12 cellular contexts compared by ENCODE assay signal in genomic region chr3:51396401-51396800, GRCh38. TPM values are rescaled to one million over a fixed set of nuclear protein-coding genes. Genes with fewer than 3 reads are reported as not detected.
A peak's percentile ranks its signal among the peaks of the same experiment; 100 is the strongest.
DNase-seq lines count a peak whose midpoint lies in the region; ATAC-seq, FAIRE-seq and TF ChIP-seq lines count a peak whose summit lies in the region.
"Had no signal": no experiment of that assay in that cellular context is flagged by ENCODE, and none has a peak within 500 bp of the region (broad histone marks: within the 10 kb centered on the region; RNA-seq: fewer than 3 reads in every experiment).

No MANE protein-coding gene starts in this region.

- H3K9me3 ChIP-seq in breast epithelium (no peaks in the 10 kb centered on the region), mammary epithelial cell (replicated peaks; ENCODE audit: insufficient read depth, low read length) (no peaks in the 10 kb centered on the region), kidney (ENCODE audit: control insufficient read depth in 1 of 2, low read length in 2 of 2) (no peaks in the 10 kb centered on the region)
- H3K9me3 ChIP-seq: ascending aorta, SK-N-SH had no signal

- no peak overlapping the region for H3K4me3 ChIP-seq in breast epithelium
- H3K4me3 ChIP-seq in mammary epithelial cell (replicated peaks in 1 of 3; ENCODE audit: insufficient read depth in 1 of 3, low read depth in 2 of 3, low read length in 3 of 3), result no peak overlapping the region
- H3K4me3 ChIP-seq in kidney (ENCODE audit: low read length in 2 of 2), result no peak overlapping the region
- H3K4me3 ChIP-seq: ascending aorta had no signal

- H3K27ac ChIP-seq in breast epithelium (peak overlapping the region; percentile 8 to 41), mammary epithelial cell (ENCODE audit: insufficient read depth, low read depth, low read length) (no peak overlapping the region), kidney (ENCODE audit: low read depth in 2 of 2, low read length in 2 of 2) (no peak overlapping the region)

- no peak for TF ChIP-seq CTCF in breast epithelium (IDR thresholded peaks at IDR 0.05)
- no peak for TF ChIP-seq CTCF in mammary epithelial cell (conservative IDR thresholded peaks at IDR 0.05 in 1 of 2, IDR thresholded peaks at IDR 0.05 in 1 of 2; ENCODE audit: extremely low read depth in 1 of 2, insufficient read depth in 1 of 2, low read depth in 1 of 2, low read length in 2 of 2)
- TF ChIP-seq CTCF in WTC11 (IDR thresholded peaks at IDR 0.05), result no peak
- TF ChIP-seq CTCF in kidney (IDR thresholded peaks at IDR 0.05; ENCODE audit: borderline replicate concordance, extremely low read depth, insufficient read depth), result no peak

- DNase-seq in breast epithelium (ENCODE audit: low spot score in 2 of 2) (no peak), mammary epithelial cell (no peak), WTC11 (ENCODE audit: low spot score) (no peak), kidney (peak; percentile 11), left colon (no peak), NCI-H1930 (lab: John Stamatoyannopoulos, UW) (no peak)
- DNase-seq in stimulated activated naive CD8-positive, alpha-beta T cell treated with anti-CD3 and anti-CD28 coated beads, Interleukin-15, amount 100 ng/mL, for 72 hours, result peak in 1 of 2 donors; percentile 5
- DNase-seq: left ventricle myocardium superior; SK-N-SH; stimulated activated CD4-positive, alpha-beta T cell treated with anti-CD3 and anti-CD28 coated beads, Interleukin-15, amount 100 ng/mL, for 24 hours had no signal

- ATAC-seq in WTC11 (no peak), GM18907 (IDR thresholded peaks at IDR 0.05; ENCODE audit: unreplicated experiment) (no peak), left colon (no peak)
- no peak for ATAC-seq in stimulated activated naive CD8-positive, alpha-beta T cell treated with anti-CD3 and anti-CD28 coated beads, Interleukin-15, amount 100 ng/mL, for 72 hours
- ATAC-seq: left ventricle myocardium superior had no signal

- dilution Hi-C loops in mammary epithelial cell (cut with HindIII; ENCODE audit: low sequenced_read_pairs), result no loop called here

- WGBS in mammary epithelial cell (ENCODE audit: low coverage, missing lambda C conversion rate), result 29% methylated on average over 1 of the region's 1 CpG

- H3K4me1 Mint-ChIP-seq in WTC11, result peaks cover 27% of the 10 kb centered on the region
- H3K4me1 Mint-ChIP-seq in stimulated activated naive CD8-positive, alpha-beta T cell treated with anti-CD3 and anti-CD28 coated beads, Interleukin-15, amount 100 ng/mL, for 72 hours, result peaks cover 49% of the 10 kb centered on the region

- no peak overlapping the region for H3K9ac ChIP-seq in mammary epithelial cell (ENCODE audit: insufficient read depth, low read length)
- no peak overlapping the region for H3K9ac ChIP-seq in kidney (ENCODE audit: low read length in 2 of 2)
- H3K9ac ChIP-seq: SK-N-SH had no signal

- no peaks in the 10 kb centered on the region for H3K27me3 Mint-ChIP-seq in WTC11 (ENCODE audit: low read depth)
- no peaks in the 10 kb centered on the region for H3K27me3 Mint-ChIP-seq in stimulated activated naive CD8-positive, alpha-beta T cell treated with anti-CD3 and anti-CD28 coated beads, Interleukin-15, amount 100 ng/mL, for 72 hours

- H3K79me2 ChIP-seq in mammary epithelial cell (ENCODE audit: insufficient read depth, low read length), result peaks cover 55% of the 10 kb centered on the region

- H3K27ac Mint-ChIP-seq in WTC11, result peak overlapping the region; percentile 83
- peak overlapping the region; percentile 81 to 87 for H3K27ac Mint-ChIP-seq in stimulated activated naive CD8-positive, alpha-beta T cell treated with anti-CD3 and anti-CD28 coated beads, Interleukin-15, amount 100 ng/mL, for 72 hours

- BruUV-seq in mammary epithelial cell (replicated peaks; lab: Mats Ljungman, UMichigan), result no TSS peak

- H3K9me3 Mint-ChIP-seq in WTC11, result no peaks in the 10 kb centered on the region
- no peaks in the 10 kb centered on the region for H3K9me3 Mint-ChIP-seq in stimulated activated naive CD8-positive, alpha-beta T cell treated with anti-CD3 and anti-CD28 coated beads, Interleukin-15, amount 100 ng/mL, for 72 hours

- peaks cover 51% of the 10 kb centered on the region for H3K36me3 Mint-ChIP-seq in WTC11

- no peak overlapping the region for H2AFZ ChIP-seq in mammary epithelial cell (ENCODE audit: low read depth, low read length)

- no peaks in the 10 kb centered on the region for H3K27me3 ChIP-seq in breast epithelium
- H3K27me3 ChIP-seq in mammary epithelial cell (ENCODE audit: insufficient read depth, low read length), result no peaks in the 10 kb centered on the region
- H3K27me3 ChIP-seq: ascending aorta had no signal

- in situ Hi-C loops in mammary epithelial cell (cut with MboI; ENCODE audit: low sequenced_read_pairs in 2 of 2), result no loop called here

- FAIRE-seq in kidney (lab: Jason Lieb, UNC), result no peak

- H3K4me3 Mint-ChIP-seq in WTC11, result no peak overlapping the region
- no peak overlapping the region for H3K4me3 Mint-ChIP-seq in stimulated activated naive CD8-positive, alpha-beta T cell treated with anti-CD3 and anti-CD28 coated beads, Interleukin-15, amount 100 ng/mL, for 72 hours

- CTCF ChIA-PET in mammary epithelial cell (lab: Charles Lee; ENCODE audit: low non-redundant PET), result no interaction called here
- CTCF ChIA-PET in WTC11 (lab: Charles Lee), result interaction anchor here (1.1 to 1.4 kb wide), 2 partner anchors 273 to 780 kb away, joined by 3 to 4 read pairs; no protein-coding TSS in a partner anchor

- H3K36me3 ChIP-seq in breast epithelium (no peaks in the 10 kb centered on the region), mammary epithelial cell (ENCODE audit: insufficient read depth, low read length) (peaks cover 24% of the 10 kb centered on the region), kidney (ENCODE audit: control insufficient read depth in 1 of 2, insufficient read depth in 2 of 2, low read length in 2 of 2) (peaks cover 23 to 33% of the 10 kb centered on the region in 2 donors)

- intact Hi-C loops in breast epithelium (cut with DNase I; ENCODE audit: low total_unique reads), result loop anchor here (10.0 kb wide), 1 partner anchor 822 kb away; no protein-coding TSS in a partner anchor
- intact Hi-C loops in mammary epithelial cell (cut with micrococcal nuclease), result no loop called here
- intact Hi-C loops in kidney (cut with DNase I), result no loop called here
- intact Hi-C loops in left colon (cut with DNase I, micrococcal nuclease), result no loop called here

- H3K4me1 ChIP-seq in breast epithelium (peaks cover 3 to 8% of the 10 kb centered on the region in 2 donors), mammary epithelial cell (ENCODE audit: insufficient read depth, low read length) (peaks cover 18% of the 10 kb centered on the region), kidney (ENCODE audit: control insufficient read depth in 1 of 2, insufficient read depth in 1 of 2, low read depth in 1 of 2, low read length in 2 of 2) (peaks cover 6 to 19% of the 10 kb centered on the region in 2 donors)

- H4K20me1 ChIP-seq in mammary epithelial cell (ENCODE audit: insufficient read depth, low read length), result no peaks in the 10 kb centered on the region

- TF ChIP-seq POLR2A in breast epithelium (IDR thresholded peaks at IDR 0.05), result no peak

- H3K4me2 ChIP-seq in mammary epithelial cell (ENCODE audit: insufficient read depth, low read depth, low read length), result no peak overlapping the region
- H3K4me2 ChIP-seq: SK-N-SH had no signal

- POLR2A ChIA-PET in WTC11 (lab: Charles Lee), result no interaction called here

TF ChIP-seq in WTC11, 78 proteins besides CTCF, POLR2A, EP300 and RAD21 (continues in another document):
- TF ChIP-seq ZNF425 (CRISPR knock-in tag; conservative IDR thresholded peaks at IDR 0.05), result no peak
- no peak for TF ChIP-seq TCF7 (CRISPR knock-in tag; IDR thresholded peaks at IDR 0.05; ENCODE audit: low read depth)
- no peak for TF ChIP-seq ERG (CRISPR knock-in tag; IDR thresholded peaks at IDR 0.05)
- no peak for TF ChIP-seq ZNF232 (CRISPR knock-in tag; IDR thresholded peaks at IDR 0.05)

RNA-seq across cellular contexts. Expression of gene RBM15B, which starts 5.3 kb away (rescaled TPM):
- total RNA-seq in breast epithelium, result 10 to 100 TPM; 24.6 to 32.5 (median 28.7) TPM
- 10 to 100 TPM; 33.3 to 40.8 TPM for total RNA-seq in mammary epithelial cell
- 19.5 TPM for polyA plus RNA-seq in mammary epithelial cell
- 27.2 TPM for polyA minus RNA-seq in mammary epithelial cell
- total RNA-seq in WTC11 (2021), result 53.9 to 55.6 TPM (median 55.4 TPM) in 3 replicates
- 28.0 TPM for total RNA-seq in kidney
- 9.8 TPM for polyA plus RNA-seq in kidney (ENCODE audit: insufficient read depth, low read depth, low replicate concordance)
- 10 to 100 TPM; 32.0 to 33.4 TPM for total RNA-seq in left colon

RNA-seq across cellular contexts. Expression of gene MANF, which starts 11.3 kb away (rescaled TPM):
- total RNA-seq in breast epithelium, result 10 to 100 TPM; 34.2 to 80.6 (median 40.0) TPM
- total RNA-seq in mammary epithelial cell, result 100 to 1,000 TPM in 1 of 2 donors, 10 to 100 TPM in 1; 38.0 to 185 TPM
- 132 TPM for polyA plus RNA-seq in mammary epithelial cell
- 109 TPM for polyA minus RNA-seq in mammary epithelial cell
- 105 to 121 TPM (median 109 TPM) in 3 replicates for total RNA-seq in WTC11 (2021)
- 96.5 TPM for total RNA-seq in kidney
- 224 TPM for polyA plus RNA-seq in kidney (ENCODE audit: insufficient read depth, low read depth, low replicate concordance)
- 10 to 100 TPM; 62.7 to 83.4 TPM for total RNA-seq in left colon

Comparison
In these comparisons a context has a peak if more than half of its experiments do, and no peak if none do; other contexts are left out.
1. H3K27ac ChIP-seq: peak in breast epithelium (2 of 2); none in mammary epithelial cell (single experiment) and kidney (0 of 2).